Comparison of ENCODE assay signal across 11 cellular contexts in the genomic region with DNA sequence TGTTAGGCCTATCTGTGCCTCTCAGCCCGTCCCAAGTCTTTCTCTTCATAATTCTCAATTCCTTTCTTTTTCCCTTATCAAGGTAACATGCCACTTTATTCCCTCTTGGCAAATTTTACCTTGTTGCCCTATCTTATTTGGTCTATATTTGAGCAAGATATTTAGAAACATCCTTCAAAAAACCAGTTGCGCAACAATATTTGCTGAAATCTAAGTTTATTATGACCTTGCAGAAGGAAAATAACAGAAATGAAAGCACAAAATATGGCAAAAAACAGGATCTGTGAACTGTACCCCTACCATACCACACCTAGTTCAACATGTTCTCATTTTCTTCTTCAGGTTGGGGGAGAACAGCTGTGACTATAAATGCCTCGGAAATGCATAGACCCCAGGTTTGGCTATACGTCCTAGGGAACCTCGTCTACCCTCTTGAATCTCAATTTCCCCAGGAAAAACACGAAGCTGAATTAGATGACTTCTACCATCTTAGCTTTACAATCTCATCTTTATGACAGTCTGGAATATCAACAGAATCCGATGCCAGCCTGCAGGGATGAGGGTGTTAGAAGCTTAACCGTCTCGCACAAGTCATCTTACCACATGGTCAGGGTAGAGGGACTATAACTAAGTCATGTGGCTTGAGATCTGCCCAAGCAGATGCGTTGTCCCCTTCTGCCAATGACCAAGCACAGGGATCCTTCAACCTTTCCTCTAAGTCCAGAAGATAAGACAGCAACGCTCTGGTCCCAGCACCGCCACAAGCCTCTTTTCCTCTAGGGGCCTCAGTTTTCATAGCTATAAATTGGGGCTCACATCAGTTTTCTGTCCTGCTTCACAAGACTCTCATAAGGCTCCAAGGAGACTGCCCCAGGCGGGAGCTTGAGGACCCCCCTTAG. TPM values are rescaled to one million over a fixed set of nuclear protein-coding genes. Genes with fewer than 3 reads are reported as not detected.
DNase-seq lines count a peak whose midpoint lies in the region; ATAC-seq and TF ChIP-seq lines count a peak whose summit lies in the region.
"Had no signal": no experiment of that assay in that cellular context is flagged by ENCODE, and none has a peak within 500 bp of the region (broad histone marks: within the 10 kb centered on the region; RNA-seq: fewer than 3 reads in every experiment).

No MANE protein-coding gene starts in this region.

- peak overlapping the region; percentile 57; the same call in 1 of the 2 replicates for H2AFZ ChIP-seq in DND-41 (ENCODE audit: low read depth, low read length)

- peak overlapping the region; percentile 95 for H3K27ac ChIP-seq in DND-41 (ENCODE audit: low read length)
- H3K27ac ChIP-seq in KOPT-K1 (ENCODE audit: low read depth, low read length, poor library complexity, severe bottlenecking) = peak overlapping the region; percentile 98
- H3K27ac ChIP-seq in effector memory CD4-positive, alpha-beta T cell (ENCODE audit: insufficient read depth, low read length, poor library complexity, severe bottlenecking) = peak overlapping the region; percentile 97
- no peak overlapping the region for H3K27ac ChIP-seq in psoas muscle
- H3K27ac ChIP-seq: foreskin keratinocyte had no signal

- H3K4me2 ChIP-seq in DND-41 (ENCODE audit: insufficient read depth, low read length) = peak overlapping the region; percentile 78

- no peaks in the 10 kb centered on the region for H3K9me3 ChIP-seq in DND-41 (ENCODE audit: insufficient read depth, low read length, severe bottlenecking)
- no peaks in the 10 kb centered on the region for H3K9me3 ChIP-seq in KOPT-K1 (ENCODE audit: insufficient read depth, low read length, poor library complexity, severe bottlenecking)
- H3K9me3 ChIP-seq in effector memory CD4-positive, alpha-beta T cell (ENCODE audit: control insufficient read depth, low read length) = no peaks in the 10 kb centered on the region
- no peaks in the 10 kb centered on the region for H3K9me3 ChIP-seq in psoas muscle

- 80 to 82% (median 80%) methylated on average over 13 of the region's 13 CpGs for WGBS in psoas muscle, 3 donors

- TF ChIP-seq CTCF in DND-41 (IDR thresholded peaks at IDR 0.05; ENCODE audit: borderline replicate concordance, extremely low read depth, low read length, poor library complexity, severe bottlenecking) (peak; percentile 14), psoas muscle (IDR thresholded peaks at IDR 0.05) (no peak)

- no peak for DNase-seq in DND-41
- DNase-seq in effector memory CD4-positive, alpha-beta T cell = no peak
- no peak for DNase-seq in psoas muscle
- DNase-seq in left colon = no peak
- no peak for DNase-seq in inferior parietal cortex (ENCODE audit: extremely low spot score)
- DNase-seq in head of caudate nucleus = no peak
- DNase-seq: foreskin keratinocyte, NCI-H526 treated with DMSO at 0.1 percent for 48 hours had no signal

- H3K36me3 ChIP-seq in DND-41 (ENCODE audit: insufficient read depth, low read length) (peaks cover 44% of the 10 kb centered on the region), KOPT-K1 (ENCODE audit: insufficient read depth, low read length) (peaks cover 52% of the 10 kb centered on the region), psoas muscle (ENCODE audit: insufficient read depth in 1 of 2, low read depth in 1 of 2) (no peaks in the 10 kb centered on the region)
- peaks cover 23% of the 10 kb centered on the region for H3K36me3 ChIP-seq in effector memory CD4-positive, alpha-beta T cell (ENCODE audit: control insufficient read depth, insufficient read depth, low read length)

- H3K79me2 ChIP-seq in DND-41 (ENCODE audit: insufficient read depth, low read length) = peaks cover 75% of the 10 kb centered on the region

- H3K4me1 ChIP-seq in DND-41 (ENCODE audit: insufficient read depth, low read length) (peaks cover 67% of the 10 kb centered on the region), psoas muscle (no peaks in the 10 kb centered on the region)
- H3K4me1 ChIP-seq in effector memory CD4-positive, alpha-beta T cell (ENCODE audit: control insufficient read depth, insufficient read depth, low read length, poor library complexity, severe bottlenecking) = peaks cover 57% of the 10 kb centered on the region
- H3K4me1 ChIP-seq: foreskin keratinocyte had no signal

- H3K27me3 ChIP-seq in DND-41 (ENCODE audit: insufficient read depth, low read length, poor library complexity) = no peaks in the 10 kb centered on the region
- H3K27me3 ChIP-seq in effector memory CD4-positive, alpha-beta T cell (replicated peaks; ENCODE audit: control insufficient read depth, insufficient read depth, low read length, poor library complexity, severe bottlenecking) = no peaks in the 10 kb centered on the region
- H3K27me3 ChIP-seq in psoas muscle (ENCODE audit: insufficient read depth in 3 of 3, low read length in 2 of 3) = no peaks in the 10 kb centered on the region
- H3K27me3 ChIP-seq: foreskin keratinocyte had no signal

- ATAC-seq in DND-41 (ENCODE audit: insufficient read depth, low read depth) (no peak), psoas muscle (no peak), left colon (no peak), GM18519 (IDR thresholded peaks at IDR 0.05; ENCODE audit: low FRiP score, unreplicated experiment) (no peak)
- ATAC-seq: foreskin keratinocyte had no signal

- intact Hi-C loops in psoas muscle (cut with DNase I) = no loop called here
- intact Hi-C loops in left colon (cut with DNase I, micrococcal nuclease) = no loop called here
- intact Hi-C loops in head of caudate nucleus (cut with DNase I) = no loop called here

- H4K20me1 ChIP-seq in DND-41 (ENCODE audit: insufficient read depth, low read length) = peaks cover 24% of the 10 kb centered on the region

- H3K4me3 ChIP-seq in DND-41 (ENCODE audit: low read depth in 1 of 2, low read length in 2 of 2) = peak overlapping the region; percentile 46 to 71
- peak overlapping the region; percentile 98 for H3K4me3 ChIP-seq in effector memory CD4-positive, alpha-beta T cell (ENCODE audit: insufficient read depth, low read depth, low read length, poor library complexity, severe bottlenecking)
- peak overlapping the region; percentile 60 for H3K4me3 ChIP-seq in psoas muscle

- peak overlapping the region; percentile 74 for H3K9ac ChIP-seq in DND-41 (ENCODE audit: low read depth, low read length)

RNA-seq across cellular contexts. Expression of gene LCP2, which starts 1.3 kb away (rescaled TPM):
- 1 to 10 TPM; 4.2 to 6.0 (median 4.8) TPM for total RNA-seq in psoas muscle
- 1 to 10 TPM in 2 of 3 donors, under 1 TPM in 1; 0.76 to 1.8 (median 1.2) TPM for polyA plus RNA-seq in psoas muscle
- 10 to 100 TPM in 1 of 2 donors, 1 to 10 TPM in 1; 5.9 to 15.5 TPM for total RNA-seq in left colon
- total RNA-seq: foreskin keratinocyte, LHCN-M2 had no signal
- polyA plus RNA-seq: foreskin keratinocyte had no signal
